In genomic region chr19:20565321-20566018, GRCh38 we compare ENCODE assay signal across 8 cellular contexts. TPM values are rescaled to one million over a fixed set of nuclear protein-coding genes. Genes with fewer than 3 reads are reported as not detected.
A peak's percentile ranks its signal among the peaks of the same experiment; 100 is the strongest.
DNase-seq lines count a peak whose midpoint lies in the region; ATAC-seq and TF ChIP-seq lines count a peak whose summit lies in the region.

Gene ZNF737 (minus strand): TSS chr19:20565781. CDS start chr19:20565640, 141 bp downstream.

- TF ChIP-seq POLR2A in Raji (IDR thresholded peaks at IDR 0.05; ENCODE audit: insufficient read depth, low read depth, low read length): peak; percentile 68

- peak within 1 kb of the TSS; percentile 88 for H3K27ac ChIP-seq in HUES48 (ENCODE audit: low read depth, low read length)
- H3K27ac ChIP-seq in foreskin keratinocyte: peak within 1 kb of the TSS; percentile 58
- peak within 1 kb of the TSS; percentile 82 for H3K27ac ChIP-seq in stomach smooth muscle (ENCODE audit: low read length)

- no peaks in the 10 kb centered on the region for H3K27me3 ChIP-seq in HUES48 (ENCODE audit: control insufficient read depth, insufficient read depth, low read length)
- H3K27me3 ChIP-seq in foreskin keratinocyte: no peaks in the 10 kb centered on the region
- no peaks in the 10 kb centered on the region for H3K27me3 ChIP-seq in neuron (ENCODE audit: insufficient read depth, low read length)
- no peaks in the 10 kb centered on the region for H3K27me3 ChIP-seq in stomach smooth muscle (ENCODE audit: control insufficient read depth in 1 of 2, insufficient read depth in 2 of 2, low read length in 2 of 2)

- DNase-seq in DMS 273 (lab: John Stamatoyannopoulos, UW; ENCODE audit: unreplicated experiment): peak; percentile 99
- peak; percentile 93 for DNase-seq in activated naive CD4-positive, alpha-beta T cell treated with Interleukin-2 at 50 U/mL for 16 hours
- DNase-seq in foreskin keratinocyte: peak; percentile 85 to 93

- H3K4me3 ChIP-seq in HUES48 (ENCODE audit: low read depth, low read length) (peak within 1 kb of the TSS; percentile 86), neuron (ENCODE audit: low read length) (peak within 1 kb of the TSS; percentile 87), stomach smooth muscle (ENCODE audit: low read length in 2 of 2) (peak within 1 kb of the TSS; percentile 83 to 90)

- H3K9me3 ChIP-seq in HUES48 (ENCODE audit: control insufficient read depth, insufficient read depth, low read length) (no peaks in the 10 kb centered on the region), neuron (ENCODE audit: low read length) (peaks cover 32% of the 10 kb centered on the region), stomach smooth muscle (ENCODE audit: control insufficient read depth in 2 of 2, low read length in 2 of 2) (no peaks in the 10 kb centered on the region)

- H3K9ac ChIP-seq in HUES48 (ENCODE audit: low read depth, low read length) (peak within 1 kb of the TSS; percentile 90), stomach smooth muscle (ENCODE audit: low read length in 2 of 2) (peak within 1 kb of the TSS; percentile 74 to 93)

- H3K4me1 ChIP-seq in HUES48 (ENCODE audit: control insufficient read depth, insufficient read depth, low read length): no peaks in the 10 kb centered on the region
- H3K4me1 ChIP-seq in foreskin keratinocyte: peaks cover 3% of the 10 kb centered on the region
- peaks cover 2% of the 10 kb centered on the region for H3K4me1 ChIP-seq in neuron (ENCODE audit: insufficient read depth, low read length)
- peaks cover 3% of the 10 kb centered on the region for H3K4me1 ChIP-seq in stomach smooth muscle (ENCODE audit: control insufficient read depth, insufficient read depth, low read length)

- ATAC-seq in GM21367 (IDR thresholded peaks at IDR 0.05; ENCODE audit: unreplicated experiment): peak; percentile 93
- peak; percentile 94 for ATAC-seq in foreskin keratinocyte

- no peak within 1 kb of the TSS for H2AFZ ChIP-seq in neuron (ENCODE audit: low read depth, low read length)

- peak; percentile 48 for TF ChIP-seq CTCF in foreskin keratinocyte (conservative IDR thresholded peaks at IDR 0.05)

- H3K36me3 ChIP-seq in HUES48 (ENCODE audit: control insufficient read depth, insufficient read depth, low read length) (no peaks in the 10 kb centered on the region; the same call in 1 of the 2 replicates), neuron (ENCODE audit: insufficient read depth, low read length) (peaks cover 23% of the 10 kb centered on the region), stomach smooth muscle (ENCODE audit: control insufficient read depth in 2 of 2, insufficient read depth in 2 of 2, low read length in 2 of 2) (no peaks in the 10 kb centered on the region)

RNA-seq across cellular contexts. Expression of gene ZNF737, which starts in this region (rescaled TPM):
- total RNA-seq in foreskin keratinocyte: 4.0 and 4.1 TPM in 2 replicates
- polyA plus RNA-seq in foreskin keratinocyte: 0.63 and 0.67 TPM in 2 replicates

Comparison
In these comparisons a context has a peak if more than half of its experiments do, and no peak if none do; other contexts are left out.
1. Peak in every context shown above with its lines: DNase-seq, ATAC-seq, H3K4me3 ChIP-seq and H3K27ac ChIP-seq.